ENCODE assay signal across 23 cellular contexts in genomic region chr17:6517017-6517416, GRCh38.
"Had no signal": no experiment of that assay in that cellular context is flagged by ENCODE, and none has a peak within 500 bp of the region (broad histone marks: within the 10 kb centered on the region; RNA-seq: fewer than 3 reads in every experiment).

No MANE protein-coding gene starts in this region.

- DNase-seq: activated CD4-positive, alpha-beta T cell treated with anti-CD3 and anti-CD28 coated beads for 4 hours; activated CD8-positive, alpha-beta memory T cell treated with anti-CD3 and anti-CD28 coated beads, Interleukin-2, amount 50 U/mL, for 4 hours; activated CD8-positive, alpha-beta T cell treated with anti-CD3 and anti-CD28 coated beads for 36 hours; activated gamma-delta T cell treated with Interleukin-2 at 50 U/mL for 16 hours; activated naive CD4-positive, alpha-beta T cell treated with anti-CD3 and anti-CD28 coated beads, Interleukin-2, amount 10 ng/mL, durations not matched to agents 7 days and 5 days; activated naive CD8-positive, alpha-beta T cell treated with anti-CD3 and anti-CD28 coated beads for 36 hours; activated T-cell treated with anti-CD3 and anti-CD28 coated beads, Interleukin-2, amount 50 U/mL, for 72 hours; cerebellar nuclear complex; MM.1S; NCI-H1092 treated with DMSO at 0.1 percent for 48 hours; NCI-H1417 treated with DMSO at 0.1 percent for 48 hours; NCI-H1694; NCI-H2029; NCI-H2107; NCI-H2171 treated with DMSO at 0.1 percent for 48 hours; NCI-H226; NCI-H526 treated with DMSO at 0.1 percent for 48 hours; NCI-H82; SIG-M5; T-cell; T-helper 2 cell; T1000 had no signal

- ATAC-seq: activated CD4-positive, CD25-positive, alpha-beta regulatory T cell treated with anti-CD3 and anti-CD28 coated beads, Interleukin-2, amount 50 U/mL, for 24 hours; activated CD8-positive, alpha-beta T cell treated with anti-CD3 and anti-CD28 coated beads for 36 hours; activated T-cell treated with anti-CD3 and anti-CD28 coated beads, Interleukin-2, amount 50 U/mL, for 72 hours; T-cell had no signal
